2 cellular contexts compared by ENCODE assay signal in genomic region chr15:27783668-27784067, GRCh38.
TF ChIP-seq lines count a peak whose summit lies in the region.

No MANE protein-coding gene starts in this region.

TF ChIP-seq in GM23338, 12 proteins besides CTCF, POLR2A, EP300 and RAD21 (continued from another document):
- TF ChIP-seq ZNF114 (CRISPR knock-in tag; IDR thresholded peaks at IDR 0.05) (no peak), ZNF462 (CRISPR knock-in tag; IDR thresholded peaks at IDR 0.05) (no peak), ETS1 (IDR thresholded peaks at IDR 0.05) (no peak), STAT1 (IDR thresholded peaks at IDR 0.05; ENCODE audit: unreplicated experiment) (no peak), EZH2 (IDR thresholded peaks at IDR 0.05; ENCODE audit: low read depth, unreplicated experiment) (no peak), POLR2AphosphoS5 (IDR thresholded peaks at IDR 0.05; ENCODE audit: low read depth) (no peak), EZH2phosphoT487 (IDR thresholded peaks at IDR 0.05; ENCODE audit: unreplicated experiment) (no peak), ZNF331 (CRISPR knock-in tag; IDR thresholded peaks at IDR 0.05; ENCODE audit: low read depth) (no peak), REST (IDR thresholded peaks at IDR 0.05; ENCODE audit: unreplicated experiment) (no peak), NANOG (IDR thresholded peaks at IDR 0.05; ENCODE audit: borderline replicate concordance) (no peak)

TF ChIP-seq in H1, 55 proteins besides CTCF, POLR2A, EP300 and RAD21 (continued from another document):
- no peak for TF ChIP-seq SIN3A (conservative IDR thresholded peaks at IDR 0.05 in 1 of 2, IDR thresholded peaks at IDR 0.05 in 1 of 2; ENCODE audit: low read depth in 1 of 2, low read length in 2 of 2)
- no peak for TF ChIP-seq BACH1 (IDR thresholded peaks at IDR 0.05; ENCODE audit: low read length)
- TF ChIP-seq JUN (IDR thresholded peaks at IDR 0.05; ENCODE audit: low read depth, low read length): no peak
- no peak for TF ChIP-seq YY1 (IDR thresholded peaks at IDR 0.05; ENCODE audit: low read depth, low read length)
- TF ChIP-seq SP1 (IDR thresholded peaks at IDR 0.05; ENCODE audit: low read depth, low read length): no peak
